ENCODE assay signal across 11 cellular contexts in the genomic region with DNA sequence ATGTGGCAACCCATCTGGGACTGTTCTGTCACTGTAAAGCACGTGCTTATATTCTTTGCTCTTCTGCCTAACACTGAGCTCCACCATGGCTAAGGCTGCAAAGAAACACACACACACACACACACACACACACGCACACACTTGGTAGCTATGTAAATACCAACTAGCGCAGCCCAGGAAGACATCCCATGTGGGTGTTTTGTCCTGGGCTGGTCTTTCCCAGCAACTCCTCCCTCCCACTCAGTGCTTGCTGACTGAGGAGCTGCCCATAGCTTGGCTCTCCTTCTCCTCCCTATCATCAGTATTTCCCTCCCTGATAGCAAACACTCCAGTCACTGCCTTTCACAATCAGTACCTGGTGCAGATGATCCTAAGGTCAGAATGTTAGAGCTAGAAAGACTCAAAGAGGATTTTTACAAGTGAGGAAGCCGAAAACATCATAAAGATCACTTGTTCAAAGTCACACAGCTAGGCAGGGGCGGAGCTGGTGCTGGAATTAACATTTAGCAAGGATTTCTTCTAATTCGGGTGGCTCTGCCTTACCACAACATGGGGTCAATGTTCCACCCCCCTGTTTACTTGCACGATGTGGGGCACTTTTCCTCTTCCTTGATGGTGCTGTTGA.
DNase-seq lines count a peak whose midpoint lies in the region; ATAC-seq, FAIRE-seq and TF ChIP-seq lines count a peak whose summit lies in the region.
"Had no signal": no experiment of that assay in that cellular context is flagged by ENCODE, and none has a peak within 500 bp of the region (broad histone marks: within the 10 kb centered on the region; RNA-seq: fewer than 3 reads in every experiment).

No MANE protein-coding gene starts in this region.

- H3K36me3 Mint-ChIP-seq in naive thymus-derived CD8-positive, alpha-beta T cell = no peaks in the 10 kb centered on the region
- H3K36me3 Mint-ChIP-seq: naive B cell had no signal

- H3K4me3 ChIP-seq in fibroblast of mammary gland (ENCODE audit: control insufficient read depth, low read depth, low read length) = no peak overlapping the region

- no peak for TF ChIP-seq POLR2A in GM12892 (IDR thresholded peaks at IDR 0.05; ENCODE audit: low read depth, low read length)

- no peak for ATAC-seq in GM18867 (IDR thresholded peaks at IDR 0.05; ENCODE audit: unreplicated experiment)
- ATAC-seq in naive thymus-derived CD8-positive, alpha-beta T cell = no peak
- ATAC-seq: activated CD8-positive, alpha-beta T cell treated with anti-CD3 and anti-CD28 coated beads, Interleukin-2, amount 10 ng/mL, durations not matched to agents 7 days and 5 days had no signal

- no peak overlapping the region for H3K4me3 Mint-ChIP-seq in naive thymus-derived CD8-positive, alpha-beta T cell
- H3K4me3 Mint-ChIP-seq: activated CD8-positive, alpha-beta T cell treated with anti-CD3 and anti-CD28 coated beads, Interleukin-2, amount 10 ng/mL, durations not matched to agents 7 days and 5 days; naive B cell had no signal

- POLR2A ChIA-PET in naive thymus-derived CD8-positive, alpha-beta T cell (lab: Charles Lee) = interaction anchor here (0.5 to 1.1 kb wide), 2 partner anchors 10 to 18 kb away, joined by 3 to 5 read pairs; no protein-coding TSS in a partner anchor

- no peak for TF ChIP-seq CTCF in fibroblast of mammary gland (conservative IDR thresholded peaks at IDR 0.05; ENCODE audit: control insufficient read depth, insufficient read depth, low read depth, low read length)

- peak; percentile 41 for DNase-seq in GM03348 (ENCODE audit: low spot score)
- DNase-seq in NCI-H510A treated with DMSO at 0.1 percent for 48 hours (lab: John Stamatoyannopoulos, UW) = peak; percentile 64
- DNase-seq in fibroblast of mammary gland (ENCODE audit: low read depth) = peak; percentile 86
- DNase-seq in occipital lobe (lab: John Stamatoyannopoulos, UW) = peak; percentile 19
- DNase-seq in GM12892 (ENCODE audit: insufficient read length) = no peak
- no peak for DNase-seq in NCI-H446 (lab: John Stamatoyannopoulos, UW)
- no peak for DNase-seq in naive thymus-derived CD8-positive, alpha-beta T cell
- DNase-seq: activated CD8-positive, alpha-beta T cell treated with anti-CD3 and anti-CD28 coated beads, Interleukin-2, amount 10 ng/mL, durations not matched to agents 7 days and 5 days; naive B cell had no signal

- FAIRE-seq in GM12892 (lab: Jason Lieb, UNC) = no peak
- FAIRE-seq: G401.6 had no signal

- no peak overlapping the region for H3K27ac Mint-ChIP-seq in naive thymus-derived CD8-positive, alpha-beta T cell
- H3K27ac Mint-ChIP-seq: activated CD8-positive, alpha-beta T cell treated with anti-CD3 and anti-CD28 coated beads, Interleukin-2, amount 10 ng/mL, durations not matched to agents 7 days and 5 days had no signal

- no peaks in the 10 kb centered on the region for H3K27me3 Mint-ChIP-seq in naive thymus-derived CD8-positive, alpha-beta T cell

- H3K9me3 Mint-ChIP-seq in naive thymus-derived CD8-positive, alpha-beta T cell = peaks cover 0 to 3% (median 0%) of the 10 kb centered on the region in 9 donors

- peaks cover 0 to 18% (median 11%) of the 10 kb centered on the region in 4 donors for H3K4me1 Mint-ChIP-seq in naive thymus-derived CD8-positive, alpha-beta T cell

Comparison
In these comparisons a context has a peak if more than half of its experiments do, and no peak if none do; other contexts are left out.
1. DNase-seq: peak in GM03348 (single experiment), NCI-H510A treated with DMSO at 0.1 percent for 48 hours (single experiment), fibroblast of mammary gland (single experiment) and occipital lobe (single experiment); none in GM12892 (single experiment), NCI-H446 (0 of 2) and naive thymus-derived CD8-positive, alpha-beta T cell (0 of 10).